In the genomic region with DNA sequence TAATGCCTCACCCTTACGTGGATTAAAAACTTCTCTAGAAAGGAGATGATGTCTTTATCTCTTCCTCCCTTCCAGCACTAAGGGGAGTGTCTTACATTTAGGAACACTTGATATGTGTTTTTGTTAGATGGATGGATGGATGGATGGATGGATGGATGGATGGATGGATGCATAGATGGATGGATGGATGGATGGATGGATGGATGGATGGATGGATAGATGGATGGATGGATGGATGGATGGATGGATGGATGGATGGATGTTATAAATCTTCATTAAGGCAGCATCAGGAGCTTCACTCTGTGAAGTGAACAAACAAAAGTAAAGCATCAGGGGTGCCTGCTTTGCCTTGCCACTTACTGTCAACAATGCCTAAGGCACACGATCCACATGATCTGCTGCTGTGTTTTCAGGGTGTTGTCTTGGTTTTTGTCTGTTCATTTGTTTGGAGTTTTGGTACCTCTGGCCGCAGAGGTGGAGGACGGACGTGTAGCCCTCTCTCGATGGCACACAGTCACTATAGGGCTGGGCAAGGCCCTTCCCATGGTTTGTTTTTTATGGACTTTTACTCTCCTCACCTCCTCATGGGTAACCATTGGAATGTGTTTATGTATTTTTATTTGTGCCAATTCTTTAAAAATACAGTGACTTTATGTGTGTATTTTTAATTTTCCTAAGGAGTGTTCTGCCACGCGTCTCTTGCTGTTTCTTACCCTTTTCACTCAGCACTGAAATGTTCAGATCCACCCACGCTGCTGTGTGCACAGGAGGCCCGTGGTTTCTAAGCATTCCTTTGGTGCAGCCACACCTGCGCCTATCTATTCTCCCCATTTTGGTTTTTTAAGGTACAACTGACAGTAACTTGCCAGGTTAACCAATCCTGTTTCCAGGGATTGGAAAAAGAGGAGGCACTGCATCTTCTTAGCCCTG, we compare ENCODE assay signal across 13 cellular contexts.
DNase-seq lines count a peak whose midpoint lies in the region; ATAC-seq, FAIRE-seq and TF ChIP-seq lines count a peak whose summit lies in the region.
"Had no signal": no experiment of that assay in that cellular context is flagged by ENCODE, and none has a peak within 500 bp of the region (broad histone marks: within the 10 kb centered on the region; RNA-seq: fewer than 3 reads in every experiment).

No MANE protein-coding gene starts in this region.

- no peak for FAIRE-seq in D721Med (lab: Jason Lieb, UNC)
- FAIRE-seq: RCC 7860 had no signal

- no peaks in the 10 kb centered on the region for H3K9me3 Mint-ChIP-seq in CD4-positive, alpha-beta T cell
- peaks cover 2% of the 10 kb centered on the region for H3K9me3 Mint-ChIP-seq in activated naive CD4-positive, alpha-beta T cell treated with anti-CD3 and anti-CD28 coated beads for 36 hours

- no peak overlapping the region for H2AFZ ChIP-seq in OCI-LY1 (ENCODE audit: low read length)

- POLR2A ChIA-PET in CD4-positive, alpha-beta T cell (lab: Charles Lee) = interaction anchor here (1.4 to 2.5 kb wide), 2 partner anchors 45 to 80 kb away, joined by 4 to 5 read pairs; no protein-coding TSS in a partner anchor

- no peaks in the 10 kb centered on the region for H4K20me1 ChIP-seq in OCI-LY1 (ENCODE audit: insufficient read depth, low read length)

- CTCF ChIA-PET in CD4-positive, alpha-beta T cell (lab: Charles Lee) = no interaction called here
- CTCF ChIA-PET in activated naive CD4-positive, alpha-beta T cell treated with anti-CD3 and anti-CD28 coated beads for 36 hours (lab: Charles Lee) = interaction anchor here (0.6 to 2.7 kb wide), 3 partner anchors 9 to 46 kb away, joined by 3 to 6 read pairs (median 3); no protein-coding TSS in a partner anchor

- no peak overlapping the region for H3K4me2 ChIP-seq in OCI-LY1 (ENCODE audit: low read length)

- H3K27ac ChIP-seq in CD4-positive, alpha-beta T cell (ENCODE audit: low read depth, low read length) = no peak overlapping the region
- peak overlapping the region; percentile 25 for H3K27ac ChIP-seq in OCI-LY1 (ENCODE audit: low read depth, low read length, poor library complexity, severe bottlenecking)
- H3K27ac ChIP-seq in prostate gland = no peak overlapping the region

- 88% methylated on average over 11 of the region's 11 CpGs for WGBS in prostate gland

- H3F3A ChIP-seq in OCI-LY1 (ENCODE audit: insufficient read depth, low read length) = no peaks in the 10 kb centered on the region

- TF ChIP-seq POLR2A in prostate gland (IDR thresholded peaks at IDR 0.05) = no peak

- H3K9me2 ChIP-seq in OCI-LY1 (ENCODE audit: low read depth, low read length) = no peaks in the 10 kb centered on the region

- intact Hi-C loops in CD4-positive, alpha-beta T cell (cut with DNase I, micrococcal nuclease) = loop anchor here in 1 of 2 experiments (1.0 kb wide), 1 partner anchor 229 kb away; no protein-coding TSS in a partner anchor
- intact Hi-C loops in activated naive CD4-positive, alpha-beta T cell treated with anti-CD3 and anti-CD28 coated beads for 36 hours (cut with micrococcal nuclease) = loop anchor here (1.0 to 2.0 kb wide), 3 partner anchors 45 to 228 kb away; a partner anchor contains a TSS
- intact Hi-C loops in prostate gland (cut with DNase I) = no loop called here

- no peaks in the 10 kb centered on the region for H3K27me3 Mint-ChIP-seq in CD4-positive, alpha-beta T cell
- peaks cover 3% of the 10 kb centered on the region for H3K27me3 Mint-ChIP-seq in activated naive CD4-positive, alpha-beta T cell treated with anti-CD3 and anti-CD28 coated beads for 36 hours (ENCODE audit: low read depth)

- peak in 1 of 10 experiments; percentile 7 for DNase-seq in CD4-positive, alpha-beta T cell
- peak; percentile 58 for DNase-seq in activated naive CD4-positive, alpha-beta T cell treated with anti-CD3 and anti-CD28 coated beads for 36 hours
- DNase-seq in prostate gland (ENCODE audit: low spot score) (peak; percentile 2), NCI-H1436 treated with DMSO at 0.1 percent for 48 hours (lab: John Stamatoyannopoulos, UW) (no peak), D721Med (ENCODE audit: insufficient read length, low spot score) (no peak), superior temporal gyrus (ENCODE audit: extremely low spot score) (no peak)
- DNase-seq in effector CD4-positive, alpha-beta T cell = no peak
- DNase-seq: HCEC 1CT, hippocampal formation, NCI-H2227 treated with DMSO at 0.1 percent for 48 hours had no signal

- H3K36me3 ChIP-seq in OCI-LY1 (ENCODE audit: insufficient read depth, low read length) = no peaks in the 10 kb centered on the region
- H3K36me3 ChIP-seq in prostate gland = no peaks in the 10 kb centered on the region
- H3K36me3 ChIP-seq: spleen had no signal

- H3K4me1 Mint-ChIP-seq in CD4-positive, alpha-beta T cell (ENCODE audit: low read depth) = peaks cover 30% of the 10 kb centered on the region
- peaks cover 32% of the 10 kb centered on the region for H3K4me1 Mint-ChIP-seq in activated naive CD4-positive, alpha-beta T cell treated with anti-CD3 and anti-CD28 coated beads for 36 hours (ENCODE audit: low read depth)

- H3K79me2 ChIP-seq in OCI-LY1 (ENCODE audit: insufficient read depth, low read length) = no peaks in the 10 kb centered on the region

- ATAC-seq in CD4-positive, alpha-beta T cell (ENCODE audit: poor library complexity) = peak; percentile 60

- H3K36me3 Mint-ChIP-seq in CD4-positive, alpha-beta T cell (ENCODE audit: low read depth) = no peaks in the 10 kb centered on the region
- H3K36me3 Mint-ChIP-seq in activated naive CD4-positive, alpha-beta T cell treated with anti-CD3 and anti-CD28 coated beads for 36 hours (ENCODE audit: low read depth) = no peaks in the 10 kb centered on the region

- peaks cover 57% of the 10 kb centered on the region for H3K4me1 ChIP-seq in OCI-LY1 (ENCODE audit: insufficient read depth, low read length, severe bottlenecking)
- no peaks in the 10 kb centered on the region for H3K4me1 ChIP-seq in prostate gland (replicated peaks)

- H3K4me3 Mint-ChIP-seq in CD4-positive, alpha-beta T cell = no peak overlapping the region
- H3K4me3 Mint-ChIP-seq in activated naive CD4-positive, alpha-beta T cell treated with anti-CD3 and anti-CD28 coated beads for 36 hours = no peak overlapping the region

- H3K27me3 ChIP-seq in CD4-positive, alpha-beta T cell (ENCODE audit: control insufficient read depth, insufficient read depth, low read length) = no peaks in the 10 kb centered on the region
- no peaks in the 10 kb centered on the region for H3K27me3 ChIP-seq in OCI-LY1 (ENCODE audit: insufficient read depth, low read length)
- no peaks in the 10 kb centered on the region for H3K27me3 ChIP-seq in prostate gland (replicated peaks; ENCODE audit: insufficient read depth)
- H3K27me3 ChIP-seq: spleen had no signal

- no peak overlapping the region for H3K4me3 ChIP-seq in OCI-LY1 (ENCODE audit: low read depth, low read length, poor library complexity, severe bottlenecking)
- no peak overlapping the region for H3K4me3 ChIP-seq in prostate gland
- H3K4me3 ChIP-seq: spleen had no signal

- no peaks in the 10 kb centered on the region for H3K9me3 ChIP-seq in CD4-positive, alpha-beta T cell (ENCODE audit: control insufficient read depth, low read length)
- H3K9me3 ChIP-seq in OCI-LY1 (ENCODE audit: low read length) (peaks cover 9% of the 10 kb centered on the region), prostate gland (no peaks in the 10 kb centered on the region)

- H3K27ac Mint-ChIP-seq in CD4-positive, alpha-beta T cell = peak overlapping the region; percentile 31
- H3K27ac Mint-ChIP-seq in activated naive CD4-positive, alpha-beta T cell treated with anti-CD3 and anti-CD28 coated beads for 36 hours = peak overlapping the region; percentile 37

- H3K9ac ChIP-seq in OCI-LY1 (ENCODE audit: low read length) = no peak overlapping the region

- no peak for TF ChIP-seq CTCF in CD4-positive, alpha-beta T cell (IDR thresholded peaks at IDR 0.05)
- TF ChIP-seq CTCF in OCI-LY1 (IDR thresholded peaks at IDR 0.05; ENCODE audit: low read length) = no peak
- no peak for TF ChIP-seq CTCF in prostate gland (IDR thresholded peaks at IDR 0.05)
- no peak for TF ChIP-seq CTCF in D721Med (IDR thresholded peaks at IDR 0.05; ENCODE audit: insufficient read depth, missing control alignments)

Comparison
In these comparisons a context has a peak if more than half of its experiments do, and no peak if none do; other contexts are left out.
1. DNase-seq: peak in activated naive CD4-positive, alpha-beta T cell treated with anti-CD3 and anti-CD28 coated beads for 36 hours (single experiment) and prostate gland (single experiment); none in NCI-H1436 treated with DMSO at 0.1 percent for 48 hours (single experiment), D721Med (single experiment), superior temporal gyrus (single experiment) and effector CD4-positive, alpha-beta T cell (single experiment).